8 cellular contexts compared by ENCODE assay signal in the genomic region with DNA sequence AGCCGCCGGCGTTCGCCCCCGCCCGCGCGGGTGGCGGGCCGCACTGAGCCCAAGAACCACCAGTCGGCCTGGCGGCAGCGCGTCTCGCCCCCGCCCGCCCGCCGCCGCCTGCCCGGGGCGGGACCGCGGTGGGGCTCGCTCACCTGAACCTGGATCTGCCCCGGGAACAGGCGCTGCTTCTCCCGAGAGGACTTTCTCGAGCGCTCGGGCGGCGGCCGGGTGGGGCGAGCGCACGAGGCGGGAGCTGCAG. TPM values are rescaled to one million over a fixed set of nuclear protein-coding genes. Genes with fewer than 3 reads are reported as not detected.
DNase-seq lines count a peak whose midpoint lies in the region; TF ChIP-seq lines count a peak whose summit lies in the region.

No MANE protein-coding gene starts in this region.

- TF ChIP-seq POLR2A in thyroid gland (IDR thresholded peaks at IDR 0.05) = no peak

- DNase-seq in A673 (ENCODE audit: low spot score) = no peak
- no peak for DNase-seq in HFF-Myc (ENCODE audit: extremely low read depth, low read depth)
- DNase-seq in kidney epithelial cell (ENCODE audit: low read depth) = no peak
- DNase-seq in thyroid gland = no peak
- no peak for DNase-seq in NCI-H345 (lab: John Stamatoyannopoulos, UW)
- no peak for DNase-seq in GM03348 (ENCODE audit: low spot score)
- no peak for DNase-seq in central memory CD4-positive, alpha-beta T cell

- peak overlapping the region; percentile 64 for H3K27ac Mint-ChIP-seq in activated naive CD8-positive, alpha-beta T cell

- H3K4me1 ChIP-seq in A673 (ENCODE audit: insufficient read depth, low read length, poor library complexity, severe bottlenecking) = peaks cover 28% of the 10 kb centered on the region
- peaks cover 37 to 38% of the 10 kb centered on the region in 2 donors for H3K4me1 ChIP-seq in thyroid gland

- BruUV-seq in A673 (replicated peaks; lab: Mats Ljungman, UMichigan) = no TSS peak

- POLR2A ChIA-PET in A673 (lab: Charles Lee; ENCODE audit: low non-redundant PET) = interaction anchor here (0.6 to 1.1 kb wide), 2 partner anchors 27 to 56 kb away, joined by 5 to 10 read pairs; no protein-coding TSS in a partner anchor

- no CpG with 5 or more reads among the region's 38 CpGs for WGBS in thyroid gland, 2 donors

- CTCF ChIA-PET in A673 (lab: Charles Lee) = no interaction called here

- H3K4me3 Mint-ChIP-seq in activated naive CD8-positive, alpha-beta T cell = peak overlapping the region; percentile 82

- H3K4me3 ChIP-seq in A673 (ENCODE audit: low read depth, low read length, poor library complexity, severe bottlenecking) (peak overlapping the region; percentile 99), HFF-Myc (replicated peaks; ENCODE audit: low read depth, low read length) (peak overlapping the region; percentile 89), kidney epithelial cell (ENCODE audit: low read depth, low read length) (peak overlapping the region; percentile 85), thyroid gland (replicated peaks in 1 of 3) (peak overlapping the region; percentile 78 to 88 (median 83))

- TF ChIP-seq CTCF in A673 (conservative IDR thresholded peaks at IDR 0.05; ENCODE audit: low read depth, low read length) (no peak), HFF-Myc (IDR thresholded peaks at IDR 0.05; ENCODE audit: low read depth, low read length, missing control alignments) (no peak), kidney epithelial cell (IDR thresholded peaks at IDR 0.05; ENCODE audit: insufficient read depth, low read length, poor library complexity, severe bottlenecking) (no peak), thyroid gland (IDR thresholded peaks at IDR 0.05) (peak in 2 of 6 experiments; percentile 17 to 29)

- H3K36me3 Mint-ChIP-seq in activated naive CD8-positive, alpha-beta T cell = peaks cover 14% of the 10 kb centered on the region

- peaks cover 37% of the 10 kb centered on the region for H3K4me1 Mint-ChIP-seq in activated naive CD8-positive, alpha-beta T cell (ENCODE audit: low read depth)

- no peaks in the 10 kb centered on the region for H3K27me3 Mint-ChIP-seq in activated naive CD8-positive, alpha-beta T cell

- H3K36me3 ChIP-seq in A673 (ENCODE audit: insufficient read depth, low read length, poor library complexity, severe bottlenecking) (no peaks in the 10 kb centered on the region), kidney epithelial cell (ENCODE audit: control insufficient read depth, insufficient read depth, low read length) (no peaks in the 10 kb centered on the region), thyroid gland (no peaks in the 10 kb centered on the region)

- H3K9me3 ChIP-seq in A673 (ENCODE audit: low read depth, low read length, poor library complexity, severe bottlenecking) (no peaks in the 10 kb centered on the region), thyroid gland (no peaks in the 10 kb centered on the region)

- intact Hi-C loops in A673 (cut with micrococcal nuclease; ENCODE audit: unreplicated experiment) = loop anchor here (5.0 kb wide), 1 partner anchor 70 kb away; no protein-coding TSS in a partner anchor
- intact Hi-C loops in thyroid gland (cut with DNase I) = loop anchor here (5.0 kb wide), 1 partner anchor 85 kb away; no protein-coding TSS in a partner anchor

- H3K27me3 ChIP-seq in A673 (replicated peaks; ENCODE audit: insufficient read depth, low read depth, low read length, poor library complexity) (no peaks in the 10 kb centered on the region), kidney epithelial cell (ENCODE audit: control insufficient read depth, insufficient read depth, low read length) (no peaks in the 10 kb centered on the region), thyroid gland (no peaks in the 10 kb centered on the region)

- H3K9me3 Mint-ChIP-seq in activated naive CD8-positive, alpha-beta T cell (ENCODE audit: low read depth) = no peaks in the 10 kb centered on the region

- H3K27ac ChIP-seq in A673 (ENCODE audit: low read depth, low read length, poor library complexity, severe bottlenecking) (peak overlapping the region; percentile 91), thyroid gland (peak overlapping the region; percentile 97 to 99 (median 99))

RNA-seq across cellular contexts. Expression of gene MYH9, which starts 0.2 kb away (rescaled TPM):
- total RNA-seq in A673 (2021) (290 and 323 TPM in 2 replicates), kidney epithelial cell (1,580 and 1,647 TPM in 2 replicates), thyroid gland (100 to 1,000 TPM; 228 to 375 (median 275) TPM)
